ENCODE assay signal across 2 cellular contexts in genomic region chr7:6179620-6180343, GRCh38.
TF ChIP-seq lines count a peak whose summit lies in the region.

No MANE protein-coding gene starts in this region.

TF ChIP-seq in HepG2, 621 proteins besides CTCF, POLR2A, EP300 and RAD21:
- TF ChIP-seq MED8 (CRISPR knock-in tag; IDR thresholded peaks at IDR 0.05; ENCODE audit: insufficient replicate concordance) (no peak), ZNF800 (CRISPR knock-in tag; IDR thresholded peaks at IDR 0.05) (no peak), KDM3A (CRISPR knock-in tag; IDR thresholded peaks at IDR 0.05; ENCODE audit: low read depth) (no peak), TBP (CRISPR knock-in tag; IDR thresholded peaks at IDR 0.05) (no peak), HNRNPL (IDR thresholded peaks at IDR 0.05; ENCODE audit: low read depth, low read length) (0 out of 2 replicates have a peak, but pooled peaks have one; percentile 32), NFIB (CRISPR knock-in tag; IDR thresholded peaks at IDR 0.05; ENCODE audit: borderline replicate concordance) (no peak), TRAFD1 (CRISPR knock-in tag; IDR thresholded peaks at IDR 0.05; ENCODE audit: borderline replicate concordance) (no peak), ZNF614 (CRISPR knock-in tag; IDR thresholded peaks at IDR 0.05; ENCODE audit: borderline replicate concordance) (no peak), GATAD1 (CRISPR knock-in tag; IDR thresholded peaks at IDR 0.05) (no peak), ZNF646 (CRISPR knock-in tag; IDR thresholded peaks at IDR 0.05) (0 out of 2 replicates have a peak, but pooled peaks have one; percentile 26), LCORL (IDR thresholded peaks at IDR 0.05) (no peak), LCORL (CRISPR knock-in tag; IDR thresholded peaks at IDR 0.05) (no peak), ZNF704 (CRISPR knock-in tag; IDR thresholded peaks at IDR 0.05; ENCODE audit: borderline replicate concordance) (no peak), FOXC1 (CRISPR knock-in tag; IDR thresholded peaks at IDR 0.05; ENCODE audit: borderline replicate concordance) (no peak), ZFP90 (CRISPR knock-in tag; IDR thresholded peaks at IDR 0.05; ENCODE audit: borderline replicate concordance) (no peak), BHLHE40 (IDR thresholded peaks at IDR 0.05; ENCODE audit: low read length) (no peak), ZNF256 (CRISPR knock-in tag; conservative IDR thresholded peaks at IDR 0.05) (no peak)

TF ChIP-seq in K562, 482 proteins besides CTCF, POLR2A, EP300 and RAD21:
- TF ChIP-seq DEAF1 (CRISPR knock-in tag; IDR thresholded peaks at IDR 0.05) (no peak), HMGN3 (IDR thresholded peaks at IDR 0.05; ENCODE audit: borderline replicate concordance, extremely low read depth, insufficient read length, low read depth, low read length) (no peak), EGR1 (conservative IDR thresholded peaks at IDR 0.05) (peak; percentile 69), ZNF146 (CRISPR knock-in tag; IDR thresholded peaks at IDR 0.05; ENCODE audit: unreplicated experiment) (no peak), ZBTB26 (CRISPR knock-in tag; IDR thresholded peaks at IDR 0.05) (peak; percentile 72; the same call in 1 of the 2 replicates), ELF4 (CRISPR knock-in tag; IDR thresholded peaks at IDR 0.05) (0 out of 2 replicates have a peak, but pooled peaks have one; percentile 60), THRB (CRISPR knock-in tag; conservative IDR thresholded peaks at IDR 0.05) (0 out of 2 replicates have a peak, but pooled peaks have one; percentile 51)
